Comparison of ENCODE assay signal across 20 cellular contexts in genomic region chr19:36093687-36094086, GRCh38. TPM values are rescaled to one million over a fixed set of nuclear protein-coding genes. Genes with fewer than 3 reads are reported as not detected.
DNase-seq lines count a peak whose midpoint lies in the region; ATAC-seq and TF ChIP-seq lines count a peak whose summit lies in the region.
"Had no signal": no experiment of that assay in that cellular context is flagged by ENCODE, and none has a peak within 500 bp of the region (broad histone marks: within the 10 kb centered on the region; RNA-seq: fewer than 3 reads in every experiment).

No MANE protein-coding gene starts in this region.

- H3K27me3 Mint-ChIP-seq in CD4-positive, CD25-positive, alpha-beta regulatory T cell: no peaks in the 10 kb centered on the region
- H3K27me3 Mint-ChIP-seq: activated naive CD4-positive, alpha-beta T cell treated with anti-CD3 and anti-CD28 coated beads, Interleukin-2, amount 50 U/mL, for 24 hours; natural killer cell treated with Interleukin-12 subunit alpha and Interleukin-12 subunit beta and Interleukin-15 and Interleukin-18, amount 100 ng/mL, for 72 hours had no signal

- no peak for ATAC-seq in CD4-positive, CD25-positive, alpha-beta regulatory T cell (ENCODE audit: low read depth in 2 of 2)
- ATAC-seq: gastrocnemius medialis; natural killer cell treated with Interleukin-12 subunit alpha and Interleukin-12 subunit beta and Interleukin-15 and Interleukin-18, amount 100 ng/mL, for 72 hours; right lobe of liver; WTC11 had no signal

- H3K4me3 ChIP-seq in CD4-positive, CD25-positive, alpha-beta regulatory T cell (ENCODE audit: low read depth, low read length): no peak overlapping the region
- no peak overlapping the region for H3K4me3 ChIP-seq in foreskin fibroblast (ENCODE audit: low read depth in 1 of 2, low read length in 2 of 2)
- H3K4me3 ChIP-seq: cardiac muscle cell, gastrocnemius medialis, right lobe of liver, transverse colon had no signal

- no peak overlapping the region for H3K27ac ChIP-seq in CD4-positive, CD25-positive, alpha-beta regulatory T cell (ENCODE audit: insufficient read depth, low read length, poor library complexity, severe bottlenecking)
- H3K27ac ChIP-seq in caudate nucleus (ENCODE audit: low read depth, low read length) (peak overlapping the region; percentile 81), layer of hippocampus (ENCODE audit: low read depth, low read length) (peak overlapping the region; percentile 76)
- H3K27ac ChIP-seq: cardiac muscle cell, gastrocnemius medialis, right lobe of liver, transverse colon had no signal

- H3K9me3 ChIP-seq in CD4-positive, CD25-positive, alpha-beta regulatory T cell (ENCODE audit: control insufficient read depth in 2 of 2, low read length in 2 of 2): no peaks in the 10 kb centered on the region
- H3K9me3 ChIP-seq: gastrocnemius medialis, right lobe of liver, transverse colon had no signal

- peaks cover 0 to 15% (median 6%) of the 10 kb centered on the region in 4 donors for H3K4me1 Mint-ChIP-seq in CD4-positive, CD25-positive, alpha-beta regulatory T cell
- H3K4me1 Mint-ChIP-seq: activated naive CD4-positive, alpha-beta T cell treated with anti-CD3 and anti-CD28 coated beads, Interleukin-2, amount 50 U/mL, for 24 hours; WTC11 had no signal

- no peak for TF ChIP-seq CTCF in GM10266 (IDR thresholded peaks at IDR 0.05; ENCODE audit: control insufficient read depth, insufficient read depth, low read depth, missing control alignments)
- TF ChIP-seq CTCF in foreskin fibroblast (IDR thresholded peaks at IDR 0.05; ENCODE audit: low read depth, low read length): no peak

- no peak overlapping the region for H3K4me3 Mint-ChIP-seq in CD4-positive, CD25-positive, alpha-beta regulatory T cell
- H3K4me3 Mint-ChIP-seq: activated naive CD4-positive, alpha-beta T cell treated with anti-CD3 and anti-CD28 coated beads, Interleukin-2, amount 50 U/mL, for 24 hours; natural killer cell treated with Interleukin-12 subunit alpha and Interleukin-12 subunit beta and Interleukin-15 and Interleukin-18, amount 100 ng/mL, for 72 hours; WTC11 had no signal

- no peak for DNase-seq in CD4-positive, CD25-positive, alpha-beta regulatory T cell
- DNase-seq in GM10266 (ENCODE audit: extremely low spot score) (peak; percentile 65), caudate nucleus (lab: John Stamatoyannopoulos, UW) (peak in 31 of 61 donors; percentile 8 to 68 (median 32)), HuH-7 (ENCODE audit: low spot score) (no peak), NCI-H2029 (lab: John Stamatoyannopoulos, UW) (no peak), foreskin fibroblast (no peak)
- no peak for DNase-seq in activated effector memory CD4-positive, alpha-beta T cell treated with Interleukin-2 at 50 U/mL for 16 hours
- DNase-seq: AML-193, DMS 273 treated with DMSO at 0.1 percent for 48 hours, gastrocnemius medialis, mammary epithelial cell, NCI-H146, NCI-H226, right lobe of liver, transverse colon had no signal

- H3K27ac Mint-ChIP-seq in CD4-positive, CD25-positive, alpha-beta regulatory T cell: peak overlapping the region in 2 of 3 donors; percentile 47 to 78
- H3K27ac Mint-ChIP-seq: activated naive CD4-positive, alpha-beta T cell treated with anti-CD3 and anti-CD28 coated beads, Interleukin-2, amount 50 U/mL, for 24 hours; WTC11 had no signal

- H3K9me3 Mint-ChIP-seq in CD4-positive, CD25-positive, alpha-beta regulatory T cell: no peaks in the 10 kb centered on the region
- H3K9me3 Mint-ChIP-seq: activated naive CD4-positive, alpha-beta T cell treated with anti-CD3 and anti-CD28 coated beads, Interleukin-2, amount 50 U/mL, for 24 hours; natural killer cell treated with Interleukin-12 subunit alpha and Interleukin-12 subunit beta and Interleukin-15 and Interleukin-18, amount 100 ng/mL, for 72 hours; WTC11 had no signal

- H3K36me3 ChIP-seq in CD4-positive, CD25-positive, alpha-beta regulatory T cell (ENCODE audit: control insufficient read depth, insufficient read depth, low read length): no peaks in the 10 kb centered on the region
- H3K36me3 ChIP-seq: cardiac muscle cell, gastrocnemius medialis, right lobe of liver, transverse colon had no signal

- H3K4me1 ChIP-seq in CD4-positive, CD25-positive, alpha-beta regulatory T cell (ENCODE audit: control insufficient read depth, insufficient read depth, low read length, poor library complexity, severe bottlenecking): no peaks in the 10 kb centered on the region
- H3K4me1 ChIP-seq: gastrocnemius medialis, right lobe of liver, transverse colon had no signal

- no peaks in the 10 kb centered on the region for H3K27me3 ChIP-seq in CD4-positive, CD25-positive, alpha-beta regulatory T cell (ENCODE audit: control insufficient read depth, insufficient read depth, low read length)
- H3K27me3 ChIP-seq in layer of hippocampus (ENCODE audit: control insufficient read depth, insufficient read depth, low read length): no peaks in the 10 kb centered on the region
- H3K27me3 ChIP-seq: cardiac muscle cell, gastrocnemius medialis, right lobe of liver, transverse colon had no signal

- peaks cover 10% of the 10 kb centered on the region for H3K36me3 Mint-ChIP-seq in CD4-positive, CD25-positive, alpha-beta regulatory T cell
- H3K36me3 Mint-ChIP-seq: activated naive CD4-positive, alpha-beta T cell treated with anti-CD3 and anti-CD28 coated beads, Interleukin-2, amount 50 U/mL, for 24 hours had no signal

RNA-seq across cellular contexts. Expression of gene OVOL3, which starts 17.3 kb away (rescaled TPM):
- not detected for total RNA-seq in CD4-positive, CD25-positive, alpha-beta regulatory T cell
- not detected for polyA plus RNA-seq in CD4-positive, CD25-positive, alpha-beta regulatory T cell
- total RNA-seq: cardiac muscle cell; gastrocnemius medialis; mammary epithelial cell; natural killer cell treated with Interleukin-12 subunit alpha and Interleukin-12 subunit beta and Interleukin-15 and Interleukin-18, amount 100 ng/mL, for 72 hours; right lobe of liver; transverse colon; WTC11 had no signal
- polyA plus RNA-seq: cardiac muscle cell, mammary epithelial cell had no signal

RNA-seq across cellular contexts. Expression of gene POLR2I, which starts 21.0 kb away (rescaled TPM):
- total RNA-seq in CD4-positive, CD25-positive, alpha-beta regulatory T cell: 29.4 TPM
- polyA plus RNA-seq in CD4-positive, CD25-positive, alpha-beta regulatory T cell: 100 to 1,000 TPM; 128 to 185 (median 160) TPM

RNA-seq across cellular contexts. Expression of gene TBCB, which starts 21.6 kb away (rescaled TPM):
- total RNA-seq in CD4-positive, CD25-positive, alpha-beta regulatory T cell: 129 TPM
- polyA plus RNA-seq in CD4-positive, CD25-positive, alpha-beta regulatory T cell: 100 to 1,000 TPM; 235 to 346 (median 289) TPM

RNA-seq across cellular contexts. Expression of gene WDR62, which starts 39.0 kb away (rescaled TPM):
- 6.8 TPM for total RNA-seq in CD4-positive, CD25-positive, alpha-beta regulatory T cell
- polyA plus RNA-seq in CD4-positive, CD25-positive, alpha-beta regulatory T cell: under 1 TPM in 3 of 4 donors, not detected in 1; 0.21 to 0.46 (median 0.44) TPM

RNA-seq across cellular contexts. Expression of gene THAP8, which starts 39.6 kb away (rescaled TPM):
- total RNA-seq in CD4-positive, CD25-positive, alpha-beta regulatory T cell: 2.9 TPM
- 1 to 10 TPM; 3.5 to 8.2 (median 6.7) TPM for polyA plus RNA-seq in CD4-positive, CD25-positive, alpha-beta regulatory T cell

Comparison
In these comparisons a context has a peak if more than half of its experiments do, and no peak if none do; other contexts are left out.
1. DNase-seq: peak in GM10266 (single experiment) and caudate nucleus (31 of 61); none in CD4-positive, CD25-positive, alpha-beta regulatory T cell (0 of 3), HuH-7 (single experiment), NCI-H2029 (single experiment), activated effector memory CD4-positive, alpha-beta T cell treated with Interleukin-2 at 50 U/mL for 16 hours (single experiment) and foreskin fibroblast (0 of 2).